ENCODE assay signal across 7 cellular contexts in the genomic region with DNA sequence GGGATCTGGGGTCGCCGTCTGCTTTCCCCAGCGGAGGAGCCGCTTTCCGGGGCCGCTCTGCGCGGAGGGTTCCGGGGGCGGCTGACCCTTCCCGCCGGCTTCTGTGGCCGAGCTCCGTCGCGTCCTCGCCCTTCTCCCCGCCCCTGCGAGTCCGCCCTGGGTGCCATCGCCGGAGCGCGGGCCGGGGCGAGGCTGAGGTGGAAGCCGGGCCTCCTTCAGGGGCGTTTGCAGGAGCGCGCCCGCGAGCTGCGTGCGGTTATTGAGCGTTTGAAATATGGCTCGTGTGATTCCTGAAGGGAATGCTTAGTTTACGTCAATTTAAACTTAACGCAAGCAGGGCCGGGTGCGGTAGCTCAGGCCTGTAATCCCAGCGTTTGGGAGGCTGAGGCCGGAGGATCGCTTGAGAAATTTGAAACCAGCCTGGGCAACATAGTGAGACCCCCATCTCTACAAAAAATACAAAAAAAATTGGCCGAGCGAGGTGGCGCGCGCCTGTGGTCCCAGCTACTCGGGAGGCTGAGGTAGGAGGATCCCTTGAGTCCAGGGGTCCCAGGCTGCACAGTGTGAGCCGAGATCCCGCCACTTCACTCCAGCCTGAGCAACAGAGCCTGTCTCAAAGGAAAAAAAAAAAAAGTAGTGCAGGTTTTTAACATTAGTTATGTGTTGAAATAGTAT. TPM values are rescaled to one million over a fixed set of nuclear protein-coding genes. Genes with fewer than 3 reads are reported as not detected.
A peak's percentile ranks its signal among the peaks of the same experiment; 100 is the strongest.
DNase-seq lines count a peak whose midpoint lies in the region; ATAC-seq, FAIRE-seq and TF ChIP-seq lines count a peak whose summit lies in the region.

No MANE protein-coding gene starts in this region.

- DNase-seq in RWPE2 (ENCODE audit: low spot score) (no peak), mucosa of descending colon (peak in 2 of 3 donors; percentile 41 to 66), urothelium cell line (ENCODE audit: low spot score) (peak; percentile 37)

- H3K9me3 Mint-ChIP-seq in dendritic cell treated with granulocyte-macrophage colony-stimulating factor and Interleukin-4, amounts not matched to agents 40 ng/mL and 50 ng/mL, for 4 days: no peaks in the 10 kb centered on the region

- H3K36me3 ChIP-seq in RWPE2 (ENCODE audit: low read depth) (peaks cover 27% of the 10 kb centered on the region), mucosa of descending colon (ENCODE audit: low read depth) (no peaks in the 10 kb centered on the region)

- H3K27ac Mint-ChIP-seq in dendritic cell treated with granulocyte-macrophage colony-stimulating factor and Interleukin-4, amounts not matched to agents 40 ng/mL and 50 ng/mL, for 4 days: peak overlapping the region; percentile 87

- H3K27ac ChIP-seq in RWPE2 (ENCODE audit: poor library complexity, severe bottlenecking): peak overlapping the region; percentile 61

- H3K4me1 Mint-ChIP-seq in dendritic cell treated with granulocyte-macrophage colony-stimulating factor and Interleukin-4, amounts not matched to agents 40 ng/mL and 50 ng/mL, for 4 days (ENCODE audit: low read depth): peaks cover 23% of the 10 kb centered on the region

- peaks cover 9% of the 10 kb centered on the region for H3K4me1 ChIP-seq in RWPE2 (ENCODE audit: insufficient read depth, poor library complexity, severe bottlenecking)
- H3K4me1 ChIP-seq in mucosa of descending colon (ENCODE audit: low read depth): peaks cover 14% of the 10 kb centered on the region

- H3K9me3 ChIP-seq in RWPE2 (ENCODE audit: severe bottlenecking) (no peaks in the 10 kb centered on the region), mucosa of descending colon (no peaks in the 10 kb centered on the region)

- FAIRE-seq in urothelium cell line (lab: Jason Lieb, UNC): no peak

- H3K4me3 ChIP-seq in RWPE2 (ENCODE audit: severe bottlenecking) (peak overlapping the region; percentile 81), mucosa of descending colon (peak overlapping the region; percentile 81)

- peaks cover 40% of the 10 kb centered on the region for H3K36me3 Mint-ChIP-seq in dendritic cell treated with granulocyte-macrophage colony-stimulating factor and Interleukin-4, amounts not matched to agents 40 ng/mL and 50 ng/mL, for 4 days (ENCODE audit: low read depth)

- TF ChIP-seq CTCF in RWPE2 (IDR thresholded peaks at IDR 0.05; ENCODE audit: poor library complexity, severe bottlenecking) (no peak), mucosa of descending colon (IDR thresholded peaks at IDR 0.05) (no peak)

- no peaks in the 10 kb centered on the region for H3K27me3 Mint-ChIP-seq in dendritic cell treated with granulocyte-macrophage colony-stimulating factor and Interleukin-4, amounts not matched to agents 40 ng/mL and 50 ng/mL, for 4 days

- H3K27me3 ChIP-seq in RWPE2 (ENCODE audit: insufficient read depth, poor library complexity, severe bottlenecking): no peaks in the 10 kb centered on the region

- peak overlapping the region; percentile 94 for H3K4me3 Mint-ChIP-seq in dendritic cell treated with granulocyte-macrophage colony-stimulating factor and Interleukin-4, amounts not matched to agents 40 ng/mL and 50 ng/mL, for 4 days

- ATAC-seq in GM18867 (IDR thresholded peaks at IDR 0.05; ENCODE audit: unreplicated experiment): peak; percentile 5
- ATAC-seq in HG02840 (IDR thresholded peaks at IDR 0.05; ENCODE audit: low FRiP score, unreplicated experiment): peak; percentile 4
- peak; percentile 7 for ATAC-seq in RWPE2 (ENCODE audit: low read depth)
- peak; percentile 28 for ATAC-seq in mucosa of descending colon
- ATAC-seq in esophagus mucosa: no peak

- intact Hi-C loops in dendritic cell treated with granulocyte-macrophage colony-stimulating factor and Interleukin-4, amounts not matched to agents 40 ng/mL and 50 ng/mL, for 4 days (cut with micrococcal nuclease): loop anchor here (2.0 kb wide), 1 partner anchor 25 kb away; a partner anchor contains a TSS
- intact Hi-C loops in mucosa of descending colon (cut with DNase I, micrococcal nuclease): no loop called here

RNA-seq across cellular contexts. Expression of a gene that starts 0.7 kb away (rescaled TPM):
- total RNA-seq in mucosa of descending colon (10 to 100 TPM; 25.5 to 38.9 (median 30.9) TPM), esophagus mucosa (49.8 TPM)

RNA-seq across cellular contexts. Expression of a gene that starts 23.9 kb away (rescaled TPM):
- total RNA-seq in mucosa of descending colon (100 to 1,000 TPM in 1 of 3 donors, 10 to 100 TPM in 2; 52.1 to 141 (median 66.3) TPM), esophagus mucosa (12.3 TPM)

RNA-seq across cellular contexts. Expression of a gene that starts 24.2 kb away (rescaled TPM):
- total RNA-seq in mucosa of descending colon: 10 to 100 TPM; 45.0 to 72.2 (median 55.1) TPM
- total RNA-seq in esophagus mucosa: 23.4 TPM

RNA-seq across cellular contexts. Expression of a gene that starts 50.3 kb away (rescaled TPM):
- total RNA-seq in mucosa of descending colon: 10 to 100 TPM; 48.3 to 60.7 (median 52.5) TPM
- total RNA-seq in esophagus mucosa: 35.8 TPM
